ENCODE assay signal across 1 cellular context in genomic region chr7:101506531-101506930, GRCh38.
TF ChIP-seq lines count a peak whose summit lies in the region.

No MANE protein-coding gene starts in this region.

TF ChIP-seq in HEK293, 187 proteins besides CTCF, POLR2A, EP300 and RAD21 (continued from another document):
- TF ChIP-seq ZNF211 (tag by site-specific recombination; IDR thresholded peaks at IDR 0.05; ENCODE audit: low read depth) = no peak
